In the genomic region with DNA sequence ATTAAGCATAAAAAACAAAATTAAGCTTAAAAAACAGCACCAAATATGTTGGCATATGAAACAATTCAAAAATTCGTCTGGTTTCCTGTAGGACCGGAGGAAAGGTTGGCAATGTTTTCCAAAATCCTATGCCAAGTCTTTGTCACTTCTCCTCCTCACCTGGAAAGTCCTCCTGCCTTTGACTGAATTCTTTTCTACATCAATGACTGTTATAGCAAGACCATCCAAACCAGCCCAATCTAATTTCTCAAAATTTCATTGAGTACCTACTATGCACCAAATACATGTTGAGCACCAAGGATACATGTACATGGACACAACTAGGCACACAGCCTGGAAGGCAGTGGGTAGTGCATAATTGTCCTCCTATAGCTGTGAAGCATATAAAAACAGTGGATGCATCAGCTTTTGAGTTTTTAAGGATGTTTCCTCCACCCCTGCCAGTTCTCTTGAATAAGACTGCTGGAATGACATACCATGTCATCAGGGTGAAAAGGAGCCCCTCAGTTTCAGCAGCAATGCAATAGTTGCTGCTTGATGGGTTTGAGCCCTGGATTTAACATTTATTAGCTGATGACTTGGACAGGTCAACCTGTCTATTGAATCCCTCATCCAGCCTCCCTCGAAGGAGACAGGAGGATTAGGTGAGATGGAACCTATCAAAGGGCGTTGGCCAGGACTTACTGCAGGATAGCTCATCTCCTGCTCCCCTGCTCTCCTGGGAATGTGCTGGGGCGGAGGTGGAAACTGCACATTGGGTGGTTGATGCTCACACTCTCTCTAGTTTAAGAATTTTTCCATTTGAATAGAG, we compare ENCODE assay signal across 30 cellular contexts. TPM values are rescaled to one million over a fixed set of nuclear protein-coding genes. Genes with fewer than 3 reads are reported as not detected.
"Had no signal": no experiment of that assay in that cellular context is flagged by ENCODE, and none has a peak within 500 bp of the region (broad histone marks: within the 10 kb centered on the region; RNA-seq: fewer than 3 reads in every experiment).

No MANE protein-coding gene starts in this region.

- DNase-seq: stimulated activated CD4-positive, alpha-beta T cell treated with anti-CD3 and anti-CD28 coated beads, Interleukin-2, amount 100 ng/mL, for 24 hours; stimulated activated CD4-positive, alpha-beta T cell treated with anti-CD3 and anti-CD28 coated beads, Interleukin-2, amount 100 ng/mL, for 48 hours; stimulated activated CD4-positive, alpha-beta T cell treated with anti-CD3 and anti-CD28 coated beads, Interleukin-4, amount 100 ng/mL, for 1 hour; stimulated activated CD4-positive, alpha-beta T cell treated with anti-CD3 and anti-CD28 coated beads, Interleukin-4, amount 100 ng/mL, for 24 hours; stimulated activated CD4-positive, alpha-beta T cell treated with anti-CD3 and anti-CD28 coated beads, Interleukin-4, amount 100 ng/mL, for 4 hours; stimulated activated CD8-positive, alpha-beta memory T cell treated with anti-CD3 and anti-CD28 coated beads, Interleukin-4, amount 100 ng/mL, for 48 hours; stimulated activated naive B cell treated with anti-CD40 and anti-IgM and Interleukin-4, amounts not matched to agents 10 μg/mL and 1 μg/mL and 100 μg/mL, for 72 hours; stimulated activated naive CD4-positive, alpha-beta T cell; stimulated activated naive CD4-positive, alpha-beta T cell treated with Interleukin-2 at 50 U/mL for 16 hours; stimulated activated naive CD8-positive, alpha-beta T cell treated with anti-CD3 and anti-CD28 coated beads, Interleukin-15, amount 100 ng/mL, for 72 hours; stimulated activated naive CD8-positive, alpha-beta T cell treated with anti-CD3 and anti-CD28 coated beads, Interleukin-15, Interleukin-2, amounts not matched to agents 100 U/mL and 50 U/mL, for 24 hours; stomach; substantia nigra; testis; thyroid gland; tibial artery; trophoblast cell; upper lobe of left lung; upper lobe of right lung; uterus had no signal

- H3K27ac ChIP-seq: stomach, suprapubic skin, testis, thoracic aorta, thyroid gland, tibial artery, tibial nerve, upper lobe of left lung, upper lobe of right lung, uterus, vagina had no signal

- H3K4me1 ChIP-seq: stomach, suprapubic skin, testis, thyroid gland, tibial artery, tibial nerve, upper lobe of left lung, upper lobe of right lung, uterus, vagina had no signal

- H3K27me3 ChIP-seq: testis, thyroid gland, tibial nerve, upper lobe of left lung, upper lobe of right lung, uterus, vagina had no signal

- ATAC-seq: stimulated activated effector memory CD8-positive, alpha-beta T cell treated with anti-CD3 and anti-CD28 coated beads, Interleukin-12 subunit alpha, Interleukin-12 subunit beta, amount 100 ng/mL, for 72 hours; stimulated activated memory B cell treated with anti-CD40 and anti-IgM and Interleukin-4, amounts not matched to agents 10 μg/mL and 1 μg/mL and 100 μg/mL, for 72 hours; stimulated activated naive B cell treated with anti-CD40 and anti-IgM and Interleukin-4, amounts not matched to agents 10 μg/mL and 1 μg/mL and 100 μg/mL, for 72 hours; stimulated activated naive CD8-positive, alpha-beta T cell treated with anti-CD3 and anti-CD28 coated beads, Interleukin-15, amount 100 ng/mL, for 72 hours; stimulated activated naive CD8-positive, alpha-beta T cell treated with anti-CD3 and anti-CD28 coated beads, Interleukin-15, Interleukin-2, amounts not matched to agents 100 U/mL and 50 U/mL, for 24 hours had no signal

- H3K4me3 ChIP-seq: stomach, suprapubic skin, testis, thoracic aorta, thyroid gland, tibial artery, tibial nerve, upper lobe of left lung, upper lobe of right lung, uterus, vagina had no signal

- H3K9me3 ChIP-seq: stomach, suprapubic skin, testis, thoracic aorta, thyroid gland, tibial artery, tibial nerve, upper lobe of left lung, upper lobe of right lung, uterus, vagina had no signal

- H3K36me3 ChIP-seq: stomach, suprapubic skin, thoracic aorta, thyroid gland, tibial artery, tibial nerve, upper lobe of left lung, upper lobe of right lung, uterus, vagina had no signal

RNA-seq across cellular contexts. Expression of gene FABP1, which starts 4.5 kb away (rescaled TPM):
- total RNA-seq: subcutaneous adipose tissue, temporal lobe, thoracic aorta, thyroid gland, tibial nerve, upper lobe of right lung, ureter, urinary bladder, vagina had no signal

RNA-seq across cellular contexts. Expression of gene SMYD1, which starts 55.7 kb away (rescaled TPM):
- total RNA-seq: subcutaneous adipose tissue, suprapubic skin, temporal lobe, thoracic aorta, thyroid gland, upper lobe of left lung, upper lobe of right lung, ureter, vagina had no signal
